18 cellular contexts compared by ENCODE assay signal in genomic region chr3:64888165-64888564, GRCh38.
DNase-seq lines count a peak whose midpoint lies in the region; ATAC-seq and TF ChIP-seq lines count a peak whose summit lies in the region.
"Had no signal": no experiment of that assay in that cellular context is flagged by ENCODE, and none has a peak within 500 bp of the region (broad histone marks: within the 10 kb centered on the region; RNA-seq: fewer than 3 reads in every experiment).

No MANE protein-coding gene starts in this region.

- H3K4me1 ChIP-seq in adipocyte (ENCODE audit: control insufficient read depth, insufficient read depth, low read length) (peaks cover 21% of the 10 kb centered on the region), osteoblast (ENCODE audit: insufficient read depth, low read length) (no peaks in the 10 kb centered on the region), upper lobe of left lung (peaks cover 0 to 20% (median 8%) of the 10 kb centered on the region in 4 donors)
- H3K4me1 ChIP-seq: HAP-1 had no signal

- no peak overlapping the region for H2AFZ ChIP-seq in osteoblast (ENCODE audit: low read length)

- H3K79me2 ChIP-seq in osteoblast (ENCODE audit: insufficient read depth, low read length) = no peaks in the 10 kb centered on the region

- 61 to 65% methylated on average over 1 of the region's 1 CpG for WGBS in upper lobe of left lung, 2 donors

- H3K27ac ChIP-seq in osteoblast (ENCODE audit: low read depth, low read length) (no peak overlapping the region), upper lobe of left lung (peak overlapping the region in 1 of 4 donors; percentile 8)
- H3K27ac ChIP-seq: BLaER1, RWPE1, SJCRH30 had no signal

- TF ChIP-seq POLR2A in upper lobe of left lung (IDR thresholded peaks at IDR 0.05) = no peak

- TF ChIP-seq CTCF in fibroblast of pulmonary artery (IDR thresholded peaks at IDR 0.05; ENCODE audit: low read length, missing control alignments) = no peak
- no peak for TF ChIP-seq CTCF in osteoblast (IDR thresholded peaks at IDR 0.05; ENCODE audit: extremely low read depth, low read depth, low read length)
- no peak for TF ChIP-seq CTCF in upper lobe of left lung (IDR thresholded peaks at IDR 0.05)

- H3K9ac ChIP-seq in adipocyte (ENCODE audit: low read length) = no peak overlapping the region
- H3K9ac ChIP-seq: BLaER1 had no signal

- no peaks in the 10 kb centered on the region for H3K36me3 ChIP-seq in adipocyte (ENCODE audit: control insufficient read depth, insufficient read depth, low read length, severe bottlenecking)
- no peaks in the 10 kb centered on the region for H3K36me3 ChIP-seq in osteoblast (ENCODE audit: insufficient read depth, low read length)
- H3K36me3 ChIP-seq in upper lobe of left lung = no peaks in the 10 kb centered on the region
- H3K36me3 ChIP-seq: BLaER1, HAP-1, SJCRH30 had no signal

- H3K9me3 ChIP-seq in adipocyte (ENCODE audit: control insufficient read depth, low read length) = no peaks in the 10 kb centered on the region
- H3K9me3 ChIP-seq in osteoblast (ENCODE audit: low read depth, low read length) = no peaks in the 10 kb centered on the region
- no peaks in the 10 kb centered on the region for H3K9me3 ChIP-seq in upper lobe of left lung
- H3K9me3 ChIP-seq: HAP-1, SJCRH30 had no signal

- no peak for ATAC-seq in upper lobe of left lung (ENCODE audit: low FRiP score in 2 of 2)
- ATAC-seq: CD8-positive, alpha-beta T cell; K562; PC-3 had no signal

- DNase-seq in adipocyte (ENCODE audit: low read depth) (peak; percentile 11), fibroblast of pulmonary artery (ENCODE audit: low read depth) (peak; percentile 29), osteoblast (ENCODE audit: insufficient read length, low spot score, missing footprints) (peak; percentile 14), NCI-H1417 (lab: John Stamatoyannopoulos, UW) (no peak), posterior vena cava (ENCODE audit: low spot score) (no peak), upper lobe of left lung (no peak)
- no peak for DNase-seq in activated CD4-positive, alpha-beta T cell treated with anti-CD3 and anti-CD28 coated beads, Interleukin-2, amount 50 U/mL, for 4 hours
- DNase-seq: CD8-positive, alpha-beta T cell; DND-41; NCI-H1092; NCI-H510A treated with DMSO at 0.1 percent for 48 hours; NCI-H82; PC-3; SJCRH30 had no signal

- H3K27me3 ChIP-seq in adipocyte (replicated peaks; ENCODE audit: control insufficient read depth, insufficient read depth, low read length) (no peaks in the 10 kb centered on the region), osteoblast (ENCODE audit: insufficient read depth, low read length) (no peaks in the 10 kb centered on the region), upper lobe of left lung (no peaks in the 10 kb centered on the region)
- H3K27me3 ChIP-seq: BLaER1, SJCRH30 had no signal

- H4K20me1 ChIP-seq in osteoblast (ENCODE audit: insufficient read depth, low read length) = no peaks in the 10 kb centered on the region
- H4K20me1 ChIP-seq: BLaER1 had no signal

- H3K4me3 ChIP-seq in adipocyte (ENCODE audit: low read length) = no peak overlapping the region
- no peak overlapping the region for H3K4me3 ChIP-seq in fibroblast of pulmonary artery (replicated peaks; ENCODE audit: low read depth, low read length)
- no peak overlapping the region for H3K4me3 ChIP-seq in osteoblast (ENCODE audit: insufficient read depth, low read length)
- H3K4me3 ChIP-seq in upper lobe of left lung = no peak overlapping the region
- H3K4me3 ChIP-seq: BLaER1, HAP-1, K562, SJCRH30 had no signal

- H3K4me2 ChIP-seq in osteoblast (ENCODE audit: insufficient read depth, low read length) = no peak overlapping the region
- H3K4me2 ChIP-seq: BLaER1 had no signal

- no peak for TF ChIP-seq EP300 in upper lobe of left lung (IDR thresholded peaks at IDR 0.05)

- intact Hi-C loops in posterior vena cava (cut with DNase I) = no loop called here

Comparison
In these comparisons a context has a peak if more than half of its experiments do, and no peak if none do; other contexts are left out.
1. DNase-seq: peak in adipocyte (single experiment), fibroblast of pulmonary artery (single experiment) and osteoblast (single experiment); none in NCI-H1417 (0 of 3), activated CD4-positive, alpha-beta T cell treated with anti-CD3 and anti-CD28 coated beads, Interleukin-2, amount 50 U/mL, for 4 hours (0 of 2), posterior vena cava (single experiment) and upper lobe of left lung (0 of 2).